Comparison of ENCODE assay signal across 8 cellular contexts in genomic region chr19:58558066-58558622, GRCh38. TPM values are rescaled to one million over a fixed set of nuclear protein-coding genes. Genes with fewer than 3 reads are reported as not detected.
DNase-seq lines count a peak whose midpoint lies in the region; ATAC-seq and FAIRE-seq lines count a peak whose summit lies in the region.

UBE2M (minus strand) TSS chr19:58558611; CDS start chr19:58558381, 230 bp downstream.

- peak within 1 kb of the TSS in 1 of 2 experiments; percentile 98 for H3K23ac ChIP-seq in mesenchymal stem cell (ENCODE audit: low read length in 2 of 2)

- H3K4ac ChIP-seq in mesenchymal stem cell (ENCODE audit: low read depth in 1 of 2, low read length in 2 of 2): peak within 1 kb of the TSS; percentile 99 to 100

- peak within 1 kb of the TSS; percentile 90 for H2AK5ac ChIP-seq in mesenchymal stem cell (ENCODE audit: low read length, severe bottlenecking)

- peak within 1 kb of the TSS; percentile 90 for H2BK5ac ChIP-seq in mesenchymal stem cell (ENCODE audit: low read depth, low read length, poor library complexity, severe bottlenecking)

- peak within 1 kb of the TSS in 1 of 2 experiments; percentile 81 for H2BK12ac ChIP-seq in mesenchymal stem cell (ENCODE audit: low read length in 2 of 2)

- DNase-seq in stimulated activated naive CD8-positive, alpha-beta T cell treated with anti-CD3 and anti-CD28 coated beads, Interleukin-15, Interleukin-2, amounts not matched to agents 100 U/mL and 50 U/mL, for 24 hours: no peak
- peak; percentile 52 to 56 (median 55) for DNase-seq in T-helper 17 cell
- peak; percentile 71 for DNase-seq in dermis blood vessel endothelial cell
- DNase-seq in mesenchymal stem cell: peak; percentile 67
- no peak for DNase-seq in HPDE6-E6E7 (ENCODE audit: extremely low spot score)
- DNase-seq in GM19239 (ENCODE audit: insufficient read length, low spot score): no peak

- H3K9ac ChIP-seq in mesenchymal stem cell (ENCODE audit: low read length): peak within 1 kb of the TSS; percentile 100

- H3K27me3 Mint-ChIP-seq in stimulated activated naive CD8-positive, alpha-beta T cell treated with anti-CD3 and anti-CD28 coated beads, Interleukin-15, Interleukin-2, amounts not matched to agents 100 ng/mL and 50 ng/mL, for 24 hours: no peaks in the 10 kb centered on the region
- H3K27me3 Mint-ChIP-seq in T-helper 17 cell: no peaks in the 10 kb centered on the region

- peak within 1 kb of the TSS; percentile 90 for H2BK120ac ChIP-seq in mesenchymal stem cell (ENCODE audit: low read depth, low read length)

- H3K4me1 ChIP-seq in mesenchymal stem cell (ENCODE audit: control insufficient read depth, insufficient read depth, low read depth, low read length) (peaks cover 48% of the 10 kb centered on the region), thymus (ENCODE audit: control insufficient read depth, insufficient read depth, low read length) (peaks cover 46% of the 10 kb centered on the region)

- H3K4me3 ChIP-seq in mesenchymal stem cell (ENCODE audit: insufficient read depth in 1 of 2, low read depth in 1 of 2, low read length in 2 of 2) (peak within 1 kb of the TSS; percentile 87 to 99), thymus (ENCODE audit: low read length) (peak within 1 kb of the TSS; percentile 67)

- peak within 1 kb of the TSS; percentile 99 for H3K4me3 Mint-ChIP-seq in stimulated activated naive CD8-positive, alpha-beta T cell treated with anti-CD3 and anti-CD28 coated beads, Interleukin-15, Interleukin-2, amounts not matched to agents 100 ng/mL and 50 ng/mL, for 24 hours
- H3K4me3 Mint-ChIP-seq in T-helper 17 cell: peak within 1 kb of the TSS; percentile 99

- peaks cover 19 to 39% of the 10 kb centered on the region in 2 experiments for H3K36me3 ChIP-seq in mesenchymal stem cell (ENCODE audit: control insufficient read depth in 1 of 2, insufficient read depth in 2 of 2, low read depth in 1 of 2, low read length in 2 of 2)
- peaks cover 14% of the 10 kb centered on the region for H3K36me3 ChIP-seq in thymus (ENCODE audit: control insufficient read depth, insufficient read depth)

- peak within 1 kb of the TSS; percentile 100 for H3K27ac Mint-ChIP-seq in stimulated activated naive CD8-positive, alpha-beta T cell treated with anti-CD3 and anti-CD28 coated beads, Interleukin-15, Interleukin-2, amounts not matched to agents 100 ng/mL and 50 ng/mL, for 24 hours
- H3K27ac Mint-ChIP-seq in T-helper 17 cell: peak within 1 kb of the TSS; percentile 98

- H4K91ac ChIP-seq in mesenchymal stem cell (ENCODE audit: low read length): peak within 1 kb of the TSS; percentile 100

- peaks cover 75% of the 10 kb centered on the region for H3K4me1 Mint-ChIP-seq in stimulated activated naive CD8-positive, alpha-beta T cell treated with anti-CD3 and anti-CD28 coated beads, Interleukin-15, Interleukin-2, amounts not matched to agents 100 ng/mL and 50 ng/mL, for 24 hours (ENCODE audit: low read depth)
- peaks cover 53% of the 10 kb centered on the region for H3K4me1 Mint-ChIP-seq in T-helper 17 cell

- WGBS in mesenchymal stem cell: 2% methylated on average over 43 of the region's 62 CpGs
- 1% methylated on average over 62 of the region's 62 CpGs for WGBS in thymus

- ATAC-seq in stimulated activated naive CD8-positive, alpha-beta T cell treated with anti-CD3 and anti-CD28 coated beads, Interleukin-15, Interleukin-2, amounts not matched to agents 100 U/mL and 50 U/mL, for 24 hours: no peak
- peak; percentile 22 for ATAC-seq in T-helper 17 cell

- H3K9me3 ChIP-seq in T-helper 17 cell (ENCODE audit: control insufficient read depth, low read length, poor library complexity, severe bottlenecking) (no peaks in the 10 kb centered on the region), mesenchymal stem cell (ENCODE audit: control insufficient read depth, low read length) (no peaks in the 10 kb centered on the region), thymus (ENCODE audit: control insufficient read depth) (no peaks in the 10 kb centered on the region)

- peak within 1 kb of the TSS; percentile 100 for H3K18ac ChIP-seq in mesenchymal stem cell (ENCODE audit: low read depth in 1 of 2, low read length in 2 of 2)

- H3K36me3 Mint-ChIP-seq in stimulated activated naive CD8-positive, alpha-beta T cell treated with anti-CD3 and anti-CD28 coated beads, Interleukin-15, Interleukin-2, amounts not matched to agents 100 ng/mL and 50 ng/mL, for 24 hours (ENCODE audit: low read depth): peaks cover 50% of the 10 kb centered on the region
- H3K36me3 Mint-ChIP-seq in T-helper 17 cell (ENCODE audit: low read depth): no peaks in the 10 kb centered on the region

- H3K14ac ChIP-seq in mesenchymal stem cell (ENCODE audit: low read length in 2 of 2): peak within 1 kb of the TSS; percentile 76 to 100

- H3K27me3 ChIP-seq in mesenchymal stem cell (ENCODE audit: control insufficient read depth in 1 of 2, insufficient read depth in 1 of 2, low read length in 2 of 2): no peaks in the 10 kb centered on the region
- H3K27me3 ChIP-seq in thymus (ENCODE audit: control insufficient read depth, insufficient read depth): peaks cover 14% of the 10 kb centered on the region

- H3K27ac ChIP-seq in mesenchymal stem cell (ENCODE audit: low read length, poor library complexity, severe bottlenecking) (peak within 1 kb of the TSS; percentile 99), thymus (ENCODE audit: low read depth) (peak within 1 kb of the TSS; percentile 99)

- FAIRE-seq in GM19239 (lab: Jason Lieb, UNC): no peak

- H4K8ac ChIP-seq in mesenchymal stem cell (ENCODE audit: low read length): peak within 1 kb of the TSS; percentile 99

- no peaks in the 10 kb centered on the region for H3K9me3 Mint-ChIP-seq in stimulated activated naive CD8-positive, alpha-beta T cell treated with anti-CD3 and anti-CD28 coated beads, Interleukin-15, Interleukin-2, amounts not matched to agents 100 ng/mL and 50 ng/mL, for 24 hours

- peaks cover 27% of the 10 kb centered on the region for H3K79me1 ChIP-seq in mesenchymal stem cell (replicated peaks; ENCODE audit: low read length, poor library complexity, severe bottlenecking)

- H3K4me2 ChIP-seq in mesenchymal stem cell (ENCODE audit: low read length, poor library complexity, severe bottlenecking): peak within 1 kb of the TSS; percentile 89

- H2AFZ ChIP-seq in mesenchymal stem cell (ENCODE audit: low read depth, low read length): peak within 1 kb of the TSS; percentile 81

- H2BK15ac ChIP-seq in mesenchymal stem cell (ENCODE audit: low read depth, poor library complexity, severe bottlenecking): peak within 1 kb of the TSS; percentile 96

RNA-seq across cellular contexts. Expression of gene UBE2M, which starts in this region (rescaled TPM):
- total RNA-seq in T-helper 17 cell (10 to 100 TPM; 36.1 to 63.5 TPM), dermis blood vessel endothelial cell (58.9 and 67.6 TPM in 2 replicates)
- 81.0 TPM for polyA plus RNA-seq in mesenchymal stem cell (2013, experiment 1 of 2)
- polyA plus RNA-seq in mesenchymal stem cell (2013, experiment 2 of 2): 78.3 TPM
- polyA plus RNA-seq in thymus: 43.9 TPM

Comparison
In these comparisons a context has a peak if more than half of its experiments do, and no peak if none do; other contexts are left out.
1. DNase-seq: peak in T-helper 17 cell (3 of 3), dermis blood vessel endothelial cell (single experiment) and mesenchymal stem cell (single experiment); none in stimulated activated naive CD8-positive, alpha-beta T cell treated with anti-CD3 and anti-CD28 coated beads, Interleukin-15, Interleukin-2, amounts not matched to agents 100 U/mL and 50 U/mL, for 24 hours (single experiment), HPDE6-E6E7 (single experiment) and GM19239 (single experiment).